Comparison of ENCODE assay signal across 8 cellular contexts in genomic region chr18:2655954-2656236, GRCh38. TPM values are rescaled to one million over a fixed set of nuclear protein-coding genes. Genes with fewer than 3 reads are reported as not detected.
DNase-seq lines count a peak whose midpoint lies in the region; ATAC-seq and TF ChIP-seq lines count a peak whose summit lies in the region.

No MANE protein-coding gene starts in this region.

- peak overlapping the region; percentile 84 for H2AFZ ChIP-seq in KMS-11 (ENCODE audit: low read depth)
- H2AFZ ChIP-seq in mammary epithelial cell (ENCODE audit: low read depth, low read length) = peak overlapping the region; percentile 96

- peak overlapping the region; percentile 96 for H3K9ac ChIP-seq in KMS-11
- H3K9ac ChIP-seq in mammary epithelial cell (ENCODE audit: insufficient read depth, low read length) = peak overlapping the region; percentile 84
- peak overlapping the region; percentile 95 for H3K9ac ChIP-seq in mucosa of stomach (ENCODE audit: low read length)

- H3K9me3 ChIP-seq in AG04450 (ENCODE audit: control insufficient read depth, insufficient read depth, low read length) (peaks cover 10% of the 10 kb centered on the region; the same call in 1 of the 2 replicates), mammary epithelial cell (replicated peaks; ENCODE audit: insufficient read depth, low read length) (no peaks in the 10 kb centered on the region), mucosa of stomach (ENCODE audit: control insufficient read depth, low read length) (no peaks in the 10 kb centered on the region)

- dilution Hi-C loops in mammary epithelial cell (cut with HindIII; ENCODE audit: low sequenced_read_pairs) = loop anchor here (5.0 kb wide), 1 partner anchor 84 kb away; the partner anchor contains the start of genes METTL4 and NDC80

- H4K20me1 ChIP-seq in KMS-11 (ENCODE audit: insufficient read depth) (peaks cover 16% of the 10 kb centered on the region), mammary epithelial cell (ENCODE audit: insufficient read depth, low read length) (no peaks in the 10 kb centered on the region)

- intact Hi-C loops in mammary epithelial cell (cut with micrococcal nuclease) = loop anchor here (1.0 to 5.0 kb wide), 2 partner anchors 64 to 85 kb away; partner anchors contain the start of genes METTL4 and NDC80

- no peak for DNase-seq in AG04450 (ENCODE audit: low read depth, low spot score)
- peak; percentile 32 for DNase-seq in GM19238 (ENCODE audit: insufficient read length, low spot score)
- DNase-seq in mammary epithelial cell = no peak
- no peak for DNase-seq in NCI-H187 treated with DMSO at 0.1 percent for 48 hours (lab: John Stamatoyannopoulos, UW)
- DNase-seq in KBM-7 = no peak
- DNase-seq in left lobe of liver (ENCODE audit: low spot score) = no peak

- no peak for TF ChIP-seq CTCF in AG04450 (IDR thresholded peaks at IDR 0.05; ENCODE audit: low read depth, low read length)
- TF ChIP-seq CTCF in KMS-11 (conservative IDR thresholded peaks at IDR 0.05; ENCODE audit: low read depth, low read length) = no peak
- TF ChIP-seq CTCF in mammary epithelial cell (conservative IDR thresholded peaks at IDR 0.05 in 1 of 2, IDR thresholded peaks at IDR 0.05 in 1 of 2; ENCODE audit: extremely low read depth in 1 of 2, insufficient read depth in 1 of 2, low read depth in 1 of 2, low read length in 2 of 2) = no peak

- peak overlapping the region; percentile 94; the same call in 1 of the 2 replicates for H3K4me2 ChIP-seq in KMS-11
- peak overlapping the region; percentile 89 for H3K4me2 ChIP-seq in mammary epithelial cell (ENCODE audit: insufficient read depth, low read depth, low read length)

- H3K27ac ChIP-seq in AG04450 (ENCODE audit: low read depth, low read length) = peak overlapping the region; percentile 86
- H3K27ac ChIP-seq in KMS-11 = peak overlapping the region; percentile 89
- H3K27ac ChIP-seq in mammary epithelial cell (ENCODE audit: insufficient read depth, low read depth, low read length) = peak overlapping the region; percentile 83

- POLR2A ChIA-PET in AG04450 (lab: Yijun Ruan, JAX) = interaction anchor here (1.2 to 1.8 kb wide), 2 partner anchors 18 to 50 kb away, joined by 8 to 12 read pairs; no protein-coding TSS in a partner anchor

- H3K36me3 ChIP-seq in KMS-11 (ENCODE audit: insufficient read depth) = no peaks in the 10 kb centered on the region; the same call in 1 of the 2 replicates
- H3K36me3 ChIP-seq in mammary epithelial cell (ENCODE audit: insufficient read depth, low read length) = no peaks in the 10 kb centered on the region
- no peaks in the 10 kb centered on the region for H3K36me3 ChIP-seq in mucosa of stomach (ENCODE audit: control insufficient read depth, insufficient read depth, low read length)

- 3% methylated on average over 11 of the region's 37 CpGs for WGBS in mammary epithelial cell (ENCODE audit: low coverage, missing lambda C conversion rate)

- CTCF ChIA-PET in AG04450 (lab: Charles Lee) (interaction anchor here (0.9 kb wide), 1 partner anchor 57 kb away, joined by 3 read pairs; no protein-coding TSS in a partner anchor), mammary epithelial cell (lab: Charles Lee; ENCODE audit: low non-redundant PET) (no interaction called here)

- H3K27me3 ChIP-seq in AG04450 (ENCODE audit: control insufficient read depth, insufficient read depth, low read length) (no peaks in the 10 kb centered on the region), KMS-11 (ENCODE audit: insufficient read depth, low read depth) (no peaks in the 10 kb centered on the region), mammary epithelial cell (ENCODE audit: insufficient read depth, low read length) (no peaks in the 10 kb centered on the region), mucosa of stomach (ENCODE audit: control insufficient read depth, insufficient read depth, low read length) (no peaks in the 10 kb centered on the region)

- H3K4me1 ChIP-seq in KMS-11 (ENCODE audit: low read depth, poor library complexity, severe bottlenecking) (peaks cover 34% of the 10 kb centered on the region), mammary epithelial cell (ENCODE audit: insufficient read depth, low read length) (peaks cover 12% of the 10 kb centered on the region), mucosa of stomach (ENCODE audit: control insufficient read depth, insufficient read depth, low read length) (peaks cover 12% of the 10 kb centered on the region)

- peak overlapping the region; percentile 86 for H3K4me3 ChIP-seq in AG04450 (ENCODE audit: low read depth, low read length)
- H3K4me3 ChIP-seq in KMS-11 (IDR thresholded peaks at IDR 0.05; ENCODE audit: insufficient read depth, low read depth, low read length) = no peak overlapping the region
- H3K4me3 ChIP-seq in mammary epithelial cell (replicated peaks in 1 of 3; ENCODE audit: insufficient read depth in 1 of 3, low read depth in 2 of 3, low read length in 3 of 3) = peak overlapping the region; percentile 70 to 88 (median 81)
- H3K4me3 ChIP-seq in mucosa of stomach (ENCODE audit: low read length) = peak overlapping the region; percentile 66

- BruUV-seq in mammary epithelial cell (replicated peaks; lab: Mats Ljungman, UMichigan) = no TSS peak

- no peak for ATAC-seq in left lobe of liver

- in situ Hi-C loops in mammary epithelial cell (cut with MboI; ENCODE audit: low sequenced_read_pairs in 2 of 2) (no loop called here), KBM-7 (cut with MboI; ENCODE audit: low pct_unique_long_range_greater_than_20kb, low sequenced_read_pairs) (no loop called here)

- H3K79me2 ChIP-seq in KMS-11 (ENCODE audit: insufficient read depth, low read depth) (peaks cover 49% of the 10 kb centered on the region), mammary epithelial cell (ENCODE audit: insufficient read depth, low read length) (peaks cover 50% of the 10 kb centered on the region)

RNA-seq across cellular contexts. Expression of gene SMCHD1, which starts 0.4 kb away (rescaled TPM):
- polyA plus RNA-seq in AG04450 (2011; rRNA removed) = 24.4 and 37.2 TPM in 2 replicates
- polyA minus RNA-seq in AG04450 (2011; rRNA and poly(A)+ RNA removed) = 47.8 and 91.1 TPM in 2 replicates
- total RNA-seq in mammary epithelial cell = 10 to 100 TPM; 44.4 to 56.8 TPM
- polyA plus RNA-seq in mammary epithelial cell = 9.0 TPM
- 18.8 TPM for polyA minus RNA-seq in mammary epithelial cell
- total RNA-seq in left lobe of liver = 15.2 TPM
